Comparison of ENCODE assay signal across 10 cellular contexts in genomic region chr18:78659748-78660147, GRCh38.
DNase-seq lines count a peak whose midpoint lies in the region; ATAC-seq and TF ChIP-seq lines count a peak whose summit lies in the region.
"Had no signal": no experiment of that assay in that cellular context is flagged by ENCODE, and none has a peak within 500 bp of the region (broad histone marks: within the 10 kb centered on the region; RNA-seq: fewer than 3 reads in every experiment).

No MANE protein-coding gene starts in this region.

- H3K9ac ChIP-seq in Karpas-422 (ENCODE audit: low read length) (no peak overlapping the region), neural cell (ENCODE audit: low read length) (no peak overlapping the region)

- no peaks in the 10 kb centered on the region for H3F3A ChIP-seq in neural cell (ENCODE audit: insufficient read depth, low read length, poor library complexity, severe bottlenecking)

- peak; percentile 18 for TF ChIP-seq CTCF in neural cell (IDR thresholded peaks at IDR 0.05; ENCODE audit: poor library complexity, severe bottlenecking)

- TF ChIP-seq EP300 in neural cell (conservative IDR thresholded peaks at IDR 0.05; ENCODE audit: poor library complexity, severe bottlenecking): no peak

- no peaks in the 10 kb centered on the region for H3K36me3 Mint-ChIP-seq in activated naive CD8-positive, alpha-beta T cell treated with anti-CD3 and anti-CD28 coated beads for 36 hours

- no peaks in the 10 kb centered on the region for H3K9me2 ChIP-seq in Karpas-422 (replicated peaks; ENCODE audit: insufficient read depth, low read length)
- H3K9me2 ChIP-seq in neural cell (ENCODE audit: insufficient read depth, low read length): no peaks in the 10 kb centered on the region

- no peaks in the 10 kb centered on the region for H3K4me1 ChIP-seq in Karpas-422 (ENCODE audit: low read length)

- H3K27me3 ChIP-seq in Karpas-422 (ENCODE audit: low read length) (no peaks in the 10 kb centered on the region), neural cell (ENCODE audit: insufficient read depth, low read depth, low read length) (no peaks in the 10 kb centered on the region)
- H3K27me3 ChIP-seq: cardiac muscle cell had no signal

- H3K9me3 ChIP-seq in Karpas-422 (ENCODE audit: low read length): no peaks in the 10 kb centered on the region
- H3K9me3 ChIP-seq in neural cell (ENCODE audit: low read length): no peaks in the 10 kb centered on the region

- H3K27me3 Mint-ChIP-seq in activated naive CD8-positive, alpha-beta T cell treated with anti-CD3 and anti-CD28 coated beads for 36 hours: no peaks in the 10 kb centered on the region

- no peak for ATAC-seq in HG03196 (IDR thresholded peaks at IDR 0.05; ENCODE audit: unreplicated experiment)

- no peak overlapping the region for H2AFZ ChIP-seq in Karpas-422 (ENCODE audit: low read length)
- no peak overlapping the region for H2AFZ ChIP-seq in neural cell (ENCODE audit: low read depth, low read length)

- peak; percentile 8 for DNase-seq in DMS 273 (lab: John Stamatoyannopoulos, UW; ENCODE audit: unreplicated experiment)
- no peak for DNase-seq in DMS 273 treated with DMSO at 0.1 percent for 48 hours (lab: John Stamatoyannopoulos, UW)
- peak; percentile 81 for DNase-seq in Karpas-422
- peak; percentile 27 for DNase-seq in activated naive CD8-positive, alpha-beta T cell treated with anti-CD3 and anti-CD28 coated beads for 36 hours
- DNase-seq in GOT3 (lab: John Stamatoyannopoulos, UW): no peak
- DNase-seq in NCI-H2196 treated with DMSO at 0.1 percent for 48 hours (lab: John Stamatoyannopoulos, UW; ENCODE audit: unreplicated experiment): no peak
- DNase-seq: 8988T had no signal

- H3K27ac ChIP-seq in Karpas-422 (ENCODE audit: low read length) (no peak overlapping the region), neural cell (ENCODE audit: low read length) (no peak overlapping the region)
- H3K27ac ChIP-seq: cardiac muscle cell had no signal

- no peak overlapping the region for H3K27ac Mint-ChIP-seq in activated naive CD8-positive, alpha-beta T cell treated with anti-CD3 and anti-CD28 coated beads for 36 hours

- H3K79me2 ChIP-seq in Karpas-422 (ENCODE audit: low read length) (no peaks in the 10 kb centered on the region), neural cell (replicated peaks; ENCODE audit: insufficient read depth, low read length) (no peaks in the 10 kb centered on the region)

- H3K4me3 Mint-ChIP-seq in activated naive CD8-positive, alpha-beta T cell treated with anti-CD3 and anti-CD28 coated beads for 36 hours: no peak overlapping the region

- H3K36me3 ChIP-seq in Karpas-422 (ENCODE audit: insufficient read depth, low read length) (no peaks in the 10 kb centered on the region), neural cell (ENCODE audit: insufficient read depth, low read length) (no peaks in the 10 kb centered on the region)
- H3K36me3 ChIP-seq: cardiac muscle cell had no signal

- H3K4me3 ChIP-seq in Karpas-422 (ENCODE audit: low read length): no peak overlapping the region
- no peak overlapping the region for H3K4me3 ChIP-seq in neural cell (ENCODE audit: low read length)
- H3K4me3 ChIP-seq: cardiac muscle cell had no signal

- no peak overlapping the region for H3K4me2 ChIP-seq in Karpas-422 (ENCODE audit: low read depth, low read length, poor library complexity, severe bottlenecking)
- no peak overlapping the region for H3K4me2 ChIP-seq in neural cell (ENCODE audit: low read length)

- no peaks in the 10 kb centered on the region for H4K20me1 ChIP-seq in Karpas-422 (ENCODE audit: insufficient read depth, low read depth, low read length)
- H4K20me1 ChIP-seq in neural cell (ENCODE audit: insufficient read depth): no peaks in the 10 kb centered on the region

- H3K4me1 Mint-ChIP-seq in activated naive CD8-positive, alpha-beta T cell treated with anti-CD3 and anti-CD28 coated beads for 36 hours: no peaks in the 10 kb centered on the region

- peak; percentile 37 for TF ChIP-seq RAD21 in neural cell (conservative IDR thresholded peaks at IDR 0.05)

- H3K9me3 Mint-ChIP-seq in activated naive CD8-positive, alpha-beta T cell treated with anti-CD3 and anti-CD28 coated beads for 36 hours: no peaks in the 10 kb centered on the region

TF ChIP-seq in neural cell, 6 proteins besides CTCF, POLR2A, EP300 and RAD21:
- TF ChIP-seq SMC3 (conservative IDR thresholded peaks at IDR 0.05; ENCODE audit: poor library complexity) (no peak), REST (IDR thresholded peaks at IDR 0.05; ENCODE audit: borderline replicate concordance) (no peak), MXI1 (conservative IDR thresholded peaks at IDR 0.05; ENCODE audit: poor library complexity, severe bottlenecking) (no peak), TAF1 (IDR thresholded peaks at IDR 0.05; ENCODE audit: low read depth) (no peak), EZH2 (IDR thresholded peaks at IDR 0.05; ENCODE audit: borderline replicate concordance, insufficient read depth, low read length, poor library complexity, severe bottlenecking) (no peak), POLR2AphosphoS5 (IDR thresholded peaks at IDR 0.05) (no peak)

Comparison
In these comparisons a context has a peak if more than half of its experiments do, and no peak if none do; other contexts are left out.
1. DNase-seq: peak in DMS 273 (single experiment), Karpas-422 (single experiment) and activated naive CD8-positive, alpha-beta T cell treated with anti-CD3 and anti-CD28 coated beads for 36 hours (single experiment); none in DMS 273 treated with DMSO at 0.1 percent for 48 hours (single experiment), GOT3 (single experiment) and NCI-H2196 treated with DMSO at 0.1 percent for 48 hours (single experiment).